In genomic region chr5:126422994-126423788, GRCh38 we compare ENCODE assay signal across 8 cellular contexts. TPM values are rescaled to one million over a fixed set of nuclear protein-coding genes. Genes with fewer than 3 reads are reported as not detected.
A peak's percentile ranks its signal among the peaks of the same experiment; 100 is the strongest.
DNase-seq lines count a peak whose midpoint lies in the region; ATAC-seq and TF ChIP-seq lines count a peak whose summit lies in the region.

A gene with protein sequence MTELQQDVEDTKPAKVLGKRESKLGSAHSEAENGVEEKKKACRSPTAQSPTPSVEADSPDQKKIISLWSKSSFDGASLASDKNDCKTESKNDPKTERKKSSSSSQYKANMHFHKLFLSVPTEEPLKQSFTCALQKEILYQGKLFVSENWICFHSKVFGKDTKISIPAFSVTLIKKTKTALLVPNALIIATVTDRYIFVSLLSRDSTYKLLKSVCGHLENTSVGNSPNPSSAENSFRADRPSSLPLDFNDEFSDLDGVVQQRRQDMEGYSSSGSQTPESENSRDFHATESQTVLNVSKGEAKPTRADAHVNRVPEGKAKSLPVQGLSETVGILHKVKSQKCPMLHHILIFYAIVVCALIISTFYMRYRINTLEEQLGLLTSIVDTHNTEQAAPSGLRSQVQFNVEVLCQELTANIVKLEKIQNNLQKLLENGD (plus strand): TSS chr5:126423409. CDS start chr5:126423607, 198 bp downstream.

- H3K9me3 ChIP-seq in mammary epithelial cell (replicated peaks; ENCODE audit: insufficient read depth, low read length) = no peaks in the 10 kb centered on the region

- no peaks in the 10 kb centered on the region for H3K36me3 ChIP-seq in mammary epithelial cell (ENCODE audit: insufficient read depth, low read length)

- peak within 1 kb of the TSS; percentile 41 for H2AFZ ChIP-seq in mammary epithelial cell (ENCODE audit: low read depth, low read length)

- BruUV-seq in mammary epithelial cell (replicated peaks; lab: Mats Ljungman, UMichigan) = no TSS peak

- H3K79me2 ChIP-seq in mammary epithelial cell (ENCODE audit: insufficient read depth, low read length) = peaks cover 48% of the 10 kb centered on the region

- H3K27ac ChIP-seq in mammary epithelial cell (ENCODE audit: insufficient read depth, low read depth, low read length) (peak within 1 kb of the TSS; percentile 93), skin epidermis (peak within 1 kb of the TSS; percentile 63 to 97 (median 91))

- ATAC-seq in HG02571 (IDR thresholded peaks at IDR 0.05; ENCODE audit: unreplicated experiment) = peak; percentile 81

- in situ Hi-C loops in mammary epithelial cell (cut with MboI; ENCODE audit: low sequenced_read_pairs in 2 of 2) = no loop called here

- intact Hi-C loops in mammary epithelial cell (cut with micrococcal nuclease) = loop anchor here (1.0 to 5.0 kb wide), 5 partner anchors 39 to 116 kb away; no protein-coding TSS in a partner anchor

- no peaks in the 10 kb centered on the region for H3K27me3 ChIP-seq in mammary epithelial cell (ENCODE audit: insufficient read depth, low read length)

- H3K9ac ChIP-seq in mammary epithelial cell (ENCODE audit: insufficient read depth, low read length) = peak within 1 kb of the TSS; percentile 98

- WGBS in mammary epithelial cell (ENCODE audit: low coverage, missing lambda C conversion rate) = 3% methylated on average over 17 of the region's 44 CpGs

- no peaks in the 10 kb centered on the region for H4K20me1 ChIP-seq in mammary epithelial cell (ENCODE audit: insufficient read depth, low read length)

- H3K4me1 ChIP-seq in mammary epithelial cell (ENCODE audit: insufficient read depth, low read length) = peaks cover 17% of the 10 kb centered on the region

- TF ChIP-seq CTCF in GM10266 (IDR thresholded peaks at IDR 0.05; ENCODE audit: control insufficient read depth, insufficient read depth, low read depth, missing control alignments) (no peak), WI38 (IDR thresholded peaks at IDR 0.05; ENCODE audit: low read depth, low read length) (no peak), mammary epithelial cell (conservative IDR thresholded peaks at IDR 0.05 in 1 of 2, IDR thresholded peaks at IDR 0.05 in 1 of 2; ENCODE audit: extremely low read depth in 1 of 2, insufficient read depth in 1 of 2, low read depth in 1 of 2, low read length in 2 of 2) (no peak)

- DNase-seq in GM10266 (ENCODE audit: extremely low spot score) (peak; percentile 78), NCI-H1105 (lab: John Stamatoyannopoulos, UW) (peak; percentile 69), mammary epithelial cell (peak; percentile 97), iPS-NIHi11 (ENCODE audit: low spot score) (peak; percentile 87), HEK293T (ENCODE audit: extremely low spot score) (no peak)

- dilution Hi-C loops in mammary epithelial cell (cut with HindIII; ENCODE audit: low sequenced_read_pairs) = loop anchor here (5.0 kb wide), 1 partner anchor 36 kb away; no protein-coding TSS in a partner anchor

- POLR2A ChIA-PET in HEK293T (lab: Yijun Ruan, JAX) = interaction anchor here (0.6 to 1.5 kb wide), 6 partner anchors 9 to 178 kb away, joined by 3 to 5 read pairs (median 4); partner anchors contain the start of genes ALDH7A1 and PHAX

- H3K4me2 ChIP-seq in mammary epithelial cell (ENCODE audit: insufficient read depth, low read depth, low read length) = peak within 1 kb of the TSS; percentile 82

- CTCF ChIA-PET in mammary epithelial cell (lab: Charles Lee; ENCODE audit: low non-redundant PET) (interaction anchor here (0.5 to 0.8 kb wide), 2 partner anchors 37 to 116 kb away, joined by 4 read pairs; no protein-coding TSS in a partner anchor), HEK293T (lab: Yijun Ruan, JAX) (interaction anchor here (1.2 to 1.9 kb wide), 2 partner anchors 14 to 77 kb away, joined by 5 to 6 read pairs; no protein-coding TSS in a partner anchor)

- H3K4me3 ChIP-seq in WI38 (ENCODE audit: low read depth, low read length) = peak within 1 kb of the TSS; percentile 63
- H3K4me3 ChIP-seq in mammary epithelial cell (replicated peaks in 1 of 3; ENCODE audit: insufficient read depth in 1 of 3, low read depth in 2 of 3, low read length in 3 of 3) = peak within 1 kb of the TSS; percentile 73 to 92 (median 82)
- H3K4me3 ChIP-seq in skin epidermis = peak within 1 kb of the TSS; percentile 58 to 70 (median 64)

TF ChIP-seq in HEK293T, 16 proteins besides CTCF, POLR2A, EP300 and RAD21:
- TF ChIP-seq ARNT (IDR thresholded peaks at IDR 0.05) = no peak
- TF ChIP-seq FOXK2 (IDR thresholded peaks at IDR 0.05) = no peak
- no peak for TF ChIP-seq ELF4 (IDR thresholded peaks at IDR 0.05)
- no peak for TF ChIP-seq HDGF (IDR thresholded peaks at IDR 0.05; ENCODE audit: borderline replicate concordance)
- no peak for TF ChIP-seq LEF1 (IDR thresholded peaks at IDR 0.05; ENCODE audit: borderline replicate concordance)
- no peak for TF ChIP-seq SP1 (IDR thresholded peaks at IDR 0.05)
- TF ChIP-seq NFRKB (IDR thresholded peaks at IDR 0.05) = no peak
- TF ChIP-seq CTBP1 (IDR thresholded peaks at IDR 0.05; ENCODE audit: borderline replicate concordance) = no peak
- no peak for TF ChIP-seq FOXM1 (IDR thresholded peaks at IDR 0.05; ENCODE audit: borderline replicate concordance)
- TF ChIP-seq L3MBTL2 (conservative IDR thresholded peaks at IDR 0.05) = no peak
- TF ChIP-seq SUZ12 (IDR thresholded peaks at IDR 0.05) = no peak
- no peak for TF ChIP-seq PKNOX1 (IDR thresholded peaks at IDR 0.05)
- no peak for TF ChIP-seq TARDBP (IDR thresholded peaks at IDR 0.05)

RNA-seq across cellular contexts. Expression of the gene that starts here (rescaled TPM):
- 100 to 1,000 TPM in 1 of 2 donors, 10 to 100 TPM in 1; 56.2 to 113 TPM for total RNA-seq in mammary epithelial cell
- polyA plus RNA-seq in mammary epithelial cell = 36.9 TPM
- polyA minus RNA-seq in mammary epithelial cell = 14.3 TPM
